8 cellular contexts compared by ENCODE assay signal in the genomic region with DNA sequence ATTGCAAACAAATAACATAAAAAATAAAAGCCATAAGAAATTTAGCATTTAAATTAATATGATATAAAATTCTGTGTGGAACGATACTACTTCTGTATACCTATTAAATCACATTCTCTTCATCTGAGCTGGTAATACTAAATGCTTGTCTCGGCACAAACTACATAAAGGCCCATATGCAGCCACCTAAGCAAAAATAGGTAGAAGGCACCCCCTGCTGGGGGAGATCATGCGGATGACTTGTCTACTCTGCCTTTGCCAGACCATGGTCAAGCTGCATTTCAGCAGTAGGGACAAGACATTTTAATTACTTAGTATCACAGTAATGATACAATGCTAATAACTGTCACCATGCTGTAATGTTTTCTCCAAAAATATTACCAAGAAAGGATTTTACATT.
DNase-seq lines count a peak whose midpoint lies in the region; ATAC-seq and TF ChIP-seq lines count a peak whose summit lies in the region.

No MANE protein-coding gene starts in this region.

- H3K4me1 ChIP-seq in tibial artery = no peaks in the 10 kb centered on the region

- TF ChIP-seq CTCF in GM12874 (IDR thresholded peaks at IDR 0.05; ENCODE audit: insufficient read depth, low read depth, low read length) (peak; percentile 49), tibial artery (IDR thresholded peaks at IDR 0.05) (peak in 1 of 2 experiments; percentile 14)

- ATAC-seq in HG02981 (IDR thresholded peaks at IDR 0.05; ENCODE audit: unreplicated experiment) (peak; percentile 75), GM21737 (IDR thresholded peaks at IDR 0.05; ENCODE audit: unreplicated experiment) (no peak)

- no peak overlapping the region for H3K4me3 ChIP-seq in tibial artery

- H3K9me3 ChIP-seq in tibial artery = no peaks in the 10 kb centered on the region

- no peaks in the 10 kb centered on the region for H3K36me3 ChIP-seq in tibial artery

- intact Hi-C loops in tibial artery (cut with DNase I; ENCODE audit: low total_unique reads) = no loop called here

- H3K27ac ChIP-seq in tibial artery = no peak overlapping the region

- no peaks in the 10 kb centered on the region for H3K27me3 ChIP-seq in tibial artery

- DNase-seq in NCI-H2227 treated with DMSO at 0.1 percent for 48 hours (lab: John Stamatoyannopoulos, UW) (peak; percentile 63), astrocyte of the hippocampus (ENCODE audit: low read depth, low spot score) (peak; percentile 75), kidney glomerular epithelial cell (lab: John Stamatoyannopoulos, UW) (peak; percentile 63), tibial artery (no peak)
- DNase-seq in stimulated activated naive CD4-positive, alpha-beta T cell (lab: John Stamatoyannopoulos, UW) = no peak

Comparison
In these comparisons a context has a peak if more than half of its experiments do, and no peak if none do; other contexts are left out.
1. DNase-seq: peak in NCI-H2227 treated with DMSO at 0.1 percent for 48 hours (single experiment), astrocyte of the hippocampus (single experiment) and kidney glomerular epithelial cell (single experiment); none in stimulated activated naive CD4-positive, alpha-beta T cell (0 of 6) and tibial artery (0 of 2).